In genomic region chr3:191235331-191236314, GRCh38 we compare ENCODE assay signal across 9 cellular contexts. TPM values are rescaled to one million over a fixed set of nuclear protein-coding genes. Genes with fewer than 3 reads are reported as not detected.
DNase-seq lines count a peak whose midpoint lies in the region; ATAC-seq and TF ChIP-seq lines count a peak whose summit lies in the region.
"Had no signal": no experiment of that assay in that cellular context is flagged by ENCODE, and none has a peak within 500 bp of the region (broad histone marks: within the 10 kb centered on the region; RNA-seq: fewer than 3 reads in every experiment).

No MANE protein-coding gene starts in this region.

- H3K4me3 ChIP-seq in GM12864 (ENCODE audit: low read depth, low read length): no peak overlapping the region
- no peak overlapping the region for H3K4me3 ChIP-seq in fibroblast of the aortic adventitia (ENCODE audit: low read depth, low read length)
- H3K4me3 ChIP-seq: colonic mucosa had no signal

- no peak overlapping the region for H3K4me3 Mint-ChIP-seq in progenitor cell of endocrine pancreas (ENCODE audit: low read depth)

- peaks cover 10% of the 10 kb centered on the region for H3K4me1 Mint-ChIP-seq in progenitor cell of endocrine pancreas (ENCODE audit: low read depth)

- TF ChIP-seq CTCF in GM12864 (IDR thresholded peaks at IDR 0.05; ENCODE audit: low read depth, low read length, missing control alignments): no peak
- no peak for TF ChIP-seq CTCF in fibroblast of the aortic adventitia (IDR thresholded peaks at IDR 0.05; ENCODE audit: insufficient read depth, low read length)
- no peak for TF ChIP-seq CTCF in progenitor cell of endocrine pancreas (IDR thresholded peaks at IDR 0.05; ENCODE audit: unreplicated experiment)

- peaks cover 4% of the 10 kb centered on the region for H3K27me3 Mint-ChIP-seq in progenitor cell of endocrine pancreas

- ATAC-seq in GM21515 (IDR thresholded peaks at IDR 0.05; ENCODE audit: unreplicated experiment): peak; percentile 99
- ATAC-seq in HG03432 (IDR thresholded peaks at IDR 0.05; ENCODE audit: unreplicated experiment): peak; percentile 99

- no peaks in the 10 kb centered on the region for H3K36me3 Mint-ChIP-seq in progenitor cell of endocrine pancreas (ENCODE audit: insufficient read depth)

- no peak overlapping the region for H3K27ac Mint-ChIP-seq in progenitor cell of endocrine pancreas

- H3K9me3 Mint-ChIP-seq in progenitor cell of endocrine pancreas (ENCODE audit: low read depth): no peaks in the 10 kb centered on the region

- DNase-seq in GM12864 (ENCODE audit: low read depth): peak; percentile 81
- peak; percentile 70 for DNase-seq in fibroblast of the aortic adventitia (ENCODE audit: low read depth)
- DNase-seq in progenitor cell of endocrine pancreas (ENCODE audit: low spot score, unreplicated experiment): no peak
- DNase-seq in NCI-H1694 (lab: John Stamatoyannopoulos, UW): no peak
- DNase-seq in activated T-cell treated with anti-CD3 and anti-CD28 coated beads, Interleukin-2, amount 50 U/mL, for 48 hours: no peak
- DNase-seq in activated gamma-delta T cell (lab: John Stamatoyannopoulos, UW): no peak
- DNase-seq: colonic mucosa had no signal

RNA-seq across cellular contexts. Expression of gene OSTN, which starts 36.6 kb away (rescaled TPM):
- total RNA-seq in fibroblast of the aortic adventitia (ENCODE audit: low replicate concordance): 0.99 TPM in 1 of 2 replicates, not detected in the other
- total RNA-seq in progenitor cell of endocrine pancreas: 0.11 and 0.14 TPM in 2 replicates
- total RNA-seq: colonic mucosa had no signal

Comparison
In these comparisons a context has a peak if more than half of its experiments do, and no peak if none do; other contexts are left out.
1. DNase-seq: peak in GM12864 (single experiment) and fibroblast of the aortic adventitia (single experiment); none in progenitor cell of endocrine pancreas (single experiment), NCI-H1694 (single experiment), activated T-cell treated with anti-CD3 and anti-CD28 coated beads, Interleukin-2, amount 50 U/mL, for 48 hours (0 of 2) and activated gamma-delta T cell (single experiment).